11 cellular contexts compared by ENCODE assay signal in the genomic region with DNA sequence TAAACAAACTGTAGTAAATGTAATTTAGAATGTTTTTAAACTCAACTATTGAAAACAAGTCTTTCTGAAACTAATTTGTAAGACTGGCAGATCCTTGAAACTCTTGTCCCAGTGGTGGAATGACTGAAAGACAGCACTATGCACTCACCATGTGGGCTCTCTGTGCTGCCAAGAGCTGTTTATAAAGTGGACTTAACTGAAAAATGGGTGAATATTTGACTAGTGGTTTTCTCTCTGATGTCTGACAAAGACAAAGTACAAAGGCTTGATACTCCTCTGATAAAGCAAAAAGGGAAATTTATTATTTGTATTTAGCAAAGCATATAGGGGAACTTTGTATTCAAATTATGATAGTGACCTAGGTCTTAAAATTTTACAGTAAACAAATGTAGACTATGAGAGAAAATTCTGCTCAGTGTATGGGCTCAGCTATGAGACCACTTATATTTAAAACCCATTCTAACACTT.
DNase-seq lines count a peak whose midpoint lies in the region; ATAC-seq, FAIRE-seq and TF ChIP-seq lines count a peak whose summit lies in the region.
"Had no signal": no experiment of that assay in that cellular context is flagged by ENCODE, and none has a peak within 500 bp of the region (broad histone marks: within the 10 kb centered on the region; RNA-seq: fewer than 3 reads in every experiment).

No MANE protein-coding gene starts in this region.

- no peaks in the 10 kb centered on the region for H3K79me2 ChIP-seq in endothelial cell of umbilical vein (ENCODE audit: control insufficient read depth, insufficient read depth, low read length)

- no peaks in the 10 kb centered on the region for H3K36me3 Mint-ChIP-seq in activated CD4-positive, alpha-beta memory T cell treated with anti-CD3 and anti-CD28 coated beads for 36 hours

- POLR2A ChIA-PET in endothelial cell of umbilical vein (lab: Charles Lee), result no interaction called here
- POLR2A ChIA-PET in activated CD4-positive, alpha-beta memory T cell treated with anti-CD3 and anti-CD28 coated beads for 36 hours (lab: Charles Lee), result no interaction called here

- no peaks in the 10 kb centered on the region for H3K36me3 ChIP-seq in endothelial cell of umbilical vein (ENCODE audit: control insufficient read depth in 2 of 2, extremely low read depth in 1 of 2, insufficient read depth in 2 of 2, low read length in 2 of 2)
- H3K36me3 ChIP-seq in neuronal stem cell (replicated peaks in 1 of 2; ENCODE audit: control insufficient read depth in 2 of 2, insufficient read depth in 2 of 2, low read length in 2 of 2), result no peaks in the 10 kb centered on the region

- BruUV-seq in endothelial cell of umbilical vein (replicated peaks; lab: Mats Ljungman, UMichigan), result no TSS peak

- no peaks in the 10 kb centered on the region for H3K27me3 Mint-ChIP-seq in activated CD4-positive, alpha-beta memory T cell treated with anti-CD3 and anti-CD28 coated beads for 36 hours
- H3K27me3 Mint-ChIP-seq: activated B cell treated with CpG ODN at 0.5 μM for 24 hours had no signal

- CTCF ChIA-PET in endothelial cell of umbilical vein (lab: Charles Lee), result interaction anchor here (1.1 to 2.9 kb wide), 4 partner anchors 12 to 37 kb away, joined by 3 to 11 read pairs (median 6); no protein-coding TSS in a partner anchor
- CTCF ChIA-PET in activated CD4-positive, alpha-beta memory T cell treated with anti-CD3 and anti-CD28 coated beads for 36 hours (lab: Charles Lee), result interaction anchor here (1.0 kb wide), 1 partner anchor 256 kb away, joined by 3 read pairs; no protein-coding TSS in a partner anchor

- peak overlapping the region; percentile 57 for H2AFZ ChIP-seq in endothelial cell of umbilical vein (ENCODE audit: low read depth, low read length)
- peak overlapping the region; percentile 79 for H2AFZ ChIP-seq in neuronal stem cell (ENCODE audit: low read length)

- TF ChIP-seq POLR2A in endothelial cell of umbilical vein (IDR thresholded peaks at IDR 0.05; ENCODE audit: low read depth, low read length), result no peak

- H3K4me3 Mint-ChIP-seq in activated CD4-positive, alpha-beta memory T cell treated with anti-CD3 and anti-CD28 coated beads for 36 hours, result no peak overlapping the region
- H3K4me3 Mint-ChIP-seq: activated B cell treated with CpG ODN at 0.5 μM for 24 hours had no signal

- H2BK120ac ChIP-seq in neuronal stem cell (ENCODE audit: low read depth, low read length), result no peak overlapping the region

- H3K4me1 ChIP-seq in endothelial cell of umbilical vein (ENCODE audit: control insufficient read depth, extremely low read depth, insufficient read depth, low read length) (peaks cover 16% of the 10 kb centered on the region), neuronal stem cell (ENCODE audit: control insufficient read depth in 2 of 2, insufficient read depth in 1 of 2, low read depth in 1 of 2, low read length in 2 of 2) (peaks cover 0 to 10% of the 10 kb centered on the region in 2 donors)

- no peak for FAIRE-seq in endothelial cell of umbilical vein (lab: Jason Lieb, UNC)

- H3K9me1 ChIP-seq in endothelial cell of umbilical vein (replicated peaks; ENCODE audit: control insufficient read depth, extremely low read depth, insufficient read depth, low read length), result no peaks in the 10 kb centered on the region

- H4K91ac ChIP-seq in neuronal stem cell (ENCODE audit: low read depth, low read length, poor library complexity), result no peak overlapping the region

- DNase-seq in LHCN-M2 (ENCODE audit: low read depth) (peak; percentile 78), endothelial cell of umbilical vein (ENCODE audit: low read depth, low spot score) (peak; percentile 56), neuronal stem cell (ENCODE audit: low spot score) (no peak), HuH-7.5 (ENCODE audit: low spot score) (no peak)
- DNase-seq in activated CD4-positive, alpha-beta memory T cell treated with anti-CD3 and anti-CD28 coated beads for 36 hours, result no peak
- DNase-seq in activated CD4-positive, CD25-positive, alpha-beta regulatory T cell (lab: John Stamatoyannopoulos, UW), result no peak
- DNase-seq: activated B cell treated with CpG ODN at 0.5 μM for 24 hours; activated naive CD4-positive, alpha-beta T cell had no signal

- H4K20me1 ChIP-seq in endothelial cell of umbilical vein (replicated peaks; ENCODE audit: control insufficient read depth, extremely low read depth, insufficient read depth, low read length), result no peaks in the 10 kb centered on the region

- no peak overlapping the region for H2BK15ac ChIP-seq in neuronal stem cell (ENCODE audit: low read length)

- no peak overlapping the region for H3K23ac ChIP-seq in neuronal stem cell (ENCODE audit: low read depth, low read length, poor library complexity)

- H3K9me3 ChIP-seq in endothelial cell of umbilical vein (replicated peaks; ENCODE audit: control insufficient read depth, insufficient read depth, low read length) (no peaks in the 10 kb centered on the region), neuronal stem cell (replicated peaks in 1 of 2; ENCODE audit: control insufficient read depth in 2 of 2, insufficient read depth in 1 of 2, low read depth in 1 of 2, low read length in 2 of 2) (peaks cover 1 to 7% of the 10 kb centered on the region in 2 donors)

- H2BK12ac ChIP-seq in neuronal stem cell (ENCODE audit: low read length), result no peak overlapping the region

- H3K4me3 ChIP-seq in endothelial cell of umbilical vein (replicated peaks in 1 of 3; ENCODE audit: insufficient read depth in 1 of 3, low read depth in 1 of 3, low read length in 3 of 3) (peak overlapping the region in 1 of 3 experiments; percentile 28), neuronal stem cell (ENCODE audit: low read length in 2 of 2) (no peak overlapping the region)
- H3K4me3 ChIP-seq: lung had no signal

- no peak overlapping the region for H3K4ac ChIP-seq in neuronal stem cell (ENCODE audit: low read length)

- no peak overlapping the region for H3K18ac ChIP-seq in neuronal stem cell (ENCODE audit: low read length)

- no peak for TF ChIP-seq CTCF in endothelial cell of umbilical vein (IDR thresholded peaks at IDR 0.05; ENCODE audit: extremely low read depth in 1 of 2, insufficient read depth in 1 of 2, low read depth in 1 of 2, low read length in 2 of 2)

- H3K4me2 ChIP-seq in endothelial cell of umbilical vein (ENCODE audit: insufficient read depth, low read length) (peak overlapping the region; percentile 74), neuronal stem cell (ENCODE audit: insufficient read depth, low read length, poor library complexity, severe bottlenecking) (peak overlapping the region; percentile 2)

- no peak overlapping the region for H3K14ac ChIP-seq in neuronal stem cell (ENCODE audit: low read length)

- ATAC-seq in GM19025 (IDR thresholded peaks at IDR 0.05; ENCODE audit: low read depth, unreplicated experiment) (peak; percentile 73), GM19023 (IDR thresholded peaks at IDR 0.05; ENCODE audit: unreplicated experiment) (no peak)

- H2AK5ac ChIP-seq in neuronal stem cell (ENCODE audit: low read depth, low read length), result no peak overlapping the region

- H3K9ac ChIP-seq in endothelial cell of umbilical vein (replicated peaks; ENCODE audit: extremely low read depth, insufficient read depth, low read length) (peak overlapping the region; percentile 31), neuronal stem cell (ENCODE audit: low read depth, low read length, poor library complexity) (no peak overlapping the region)

- H3K27me3 ChIP-seq in endothelial cell of umbilical vein (ENCODE audit: control insufficient read depth in 2 of 2, insufficient read depth in 2 of 2, low read length in 2 of 2) (no peaks in the 10 kb centered on the region), neuronal stem cell (ENCODE audit: control insufficient read depth in 3 of 3, insufficient read depth in 3 of 3, low read depth in 1 of 3, low read length in 3 of 3) (no peaks in the 10 kb centered on the region)

- H2BK5ac ChIP-seq in neuronal stem cell (ENCODE audit: low read length), result no peak overlapping the region

- peaks cover 20% of the 10 kb centered on the region for H3K9me3 Mint-ChIP-seq in activated CD4-positive, alpha-beta memory T cell treated with anti-CD3 and anti-CD28 coated beads for 36 hours

- H3K79me1 ChIP-seq in neuronal stem cell (ENCODE audit: low read depth, low read length), result no peaks in the 10 kb centered on the region

- H4K8ac ChIP-seq in neuronal stem cell (ENCODE audit: low read depth, low read length), result no peak overlapping the region

- H3K27ac ChIP-seq in endothelial cell of umbilical vein (ENCODE audit: insufficient read depth, low read depth, low read length) (no peak overlapping the region), neuronal stem cell (replicated peaks; ENCODE audit: low read length) (peak overlapping the region; percentile 64)

- intact Hi-C loops in endothelial cell of umbilical vein (cut with micrococcal nuclease), result no loop called here
- intact Hi-C loops in activated CD4-positive, alpha-beta memory T cell treated with anti-CD3 and anti-CD28 coated beads for 36 hours (cut with micrococcal nuclease), result no loop called here

- no peaks in the 10 kb centered on the region for H3K4me1 Mint-ChIP-seq in activated CD4-positive, alpha-beta memory T cell treated with anti-CD3 and anti-CD28 coated beads for 36 hours (ENCODE audit: low read depth)
- H3K4me1 Mint-ChIP-seq: activated B cell treated with CpG ODN at 0.5 μM for 24 hours had no signal

- dilution Hi-C loops in endothelial cell of umbilical vein (cut with MboI; ENCODE audit: extremely low pct_ligation_motif_present, low sequenced_read_pairs), result no loop called here

- H3K27ac Mint-ChIP-seq in activated CD4-positive, alpha-beta memory T cell treated with anti-CD3 and anti-CD28 coated beads for 36 hours, result no peak overlapping the region
- H3K27ac Mint-ChIP-seq: activated B cell treated with CpG ODN at 0.5 μM for 24 hours had no signal

TF ChIP-seq in endothelial cell of umbilical vein, 7 proteins besides CTCF, POLR2A, EP300 and RAD21:
- no peak for TF ChIP-seq POLR2AphosphoS5 (IDR thresholded peaks at IDR 0.05; ENCODE audit: insufficient read depth, low read depth, low read length)
- TF ChIP-seq JUN (IDR thresholded peaks at IDR 0.05; ENCODE audit: borderline replicate concordance, insufficient read depth, insufficient read length, low read depth), result no peak
- no peak for TF ChIP-seq MYC (IDR thresholded peaks at IDR 0.05; ENCODE audit: low read depth, low read length)
- TF ChIP-seq GATA2 (IDR thresholded peaks at IDR 0.05; ENCODE audit: insufficient read depth, insufficient read length, low read depth, low read length), result no peak
- no peak for TF ChIP-seq FOS (IDR thresholded peaks at IDR 0.05; ENCODE audit: borderline replicate concordance, insufficient read depth, low read length)
- TF ChIP-seq EZH2 (IDR thresholded peaks at IDR 0.05; ENCODE audit: borderline replicate concordance, low read depth, low read length, severe bottlenecking), result no peak
- TF ChIP-seq, protein P1, sequence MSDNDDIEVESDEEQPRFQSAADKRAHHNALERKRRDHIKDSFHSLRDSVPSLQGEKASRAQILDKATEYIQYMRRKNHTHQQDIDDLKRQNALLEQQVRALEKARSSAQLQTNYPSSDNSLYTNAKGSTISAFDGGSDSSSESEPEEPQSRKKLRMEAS (IDR thresholded peaks at IDR 0.05; ENCODE audit: insufficient read depth, insufficient read length), result no peak
TF ChIP-seq in endothelial cell of umbilical vein: peak in this region for 0.

Comparison
In these comparisons a context has a peak if more than half of its experiments do, and no peak if none do; other contexts are left out.
1. DNase-seq: peak in LHCN-M2 (single experiment) and endothelial cell of umbilical vein (single experiment); none in neuronal stem cell (single experiment), activated CD4-positive, alpha-beta memory T cell treated with anti-CD3 and anti-CD28 coated beads for 36 hours (single experiment), activated CD4-positive, CD25-positive, alpha-beta regulatory T cell (0 of 4) and HuH-7.5 (single experiment).